2 cellular contexts compared by ENCODE assay signal in the genomic region with DNA sequence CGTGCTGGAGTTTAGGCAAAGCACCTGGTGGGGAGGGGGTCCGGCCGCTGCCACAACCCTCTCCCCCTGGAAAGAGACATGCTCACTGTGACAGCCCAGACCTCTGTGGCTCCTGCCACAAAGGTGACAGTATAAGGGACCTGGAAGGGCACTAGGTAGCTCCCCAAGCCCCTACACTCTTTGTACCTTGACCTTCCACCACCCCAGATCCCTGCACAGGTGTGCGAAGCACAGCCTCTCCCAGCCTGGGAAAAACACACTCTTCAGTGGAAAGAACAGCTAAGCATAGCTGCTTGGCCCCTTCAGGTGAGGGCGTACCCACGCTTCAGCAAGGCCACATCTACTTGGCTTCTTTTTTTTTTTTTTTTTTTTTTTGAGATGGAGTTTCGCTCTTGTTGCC.
TF ChIP-seq lines count a peak whose summit lies in the region.

No MANE protein-coding gene starts in this region.

TF ChIP-seq in A549, 52 proteins besides CTCF, POLR2A, EP300 and RAD21:
- TF ChIP-seq, protein P1, sequence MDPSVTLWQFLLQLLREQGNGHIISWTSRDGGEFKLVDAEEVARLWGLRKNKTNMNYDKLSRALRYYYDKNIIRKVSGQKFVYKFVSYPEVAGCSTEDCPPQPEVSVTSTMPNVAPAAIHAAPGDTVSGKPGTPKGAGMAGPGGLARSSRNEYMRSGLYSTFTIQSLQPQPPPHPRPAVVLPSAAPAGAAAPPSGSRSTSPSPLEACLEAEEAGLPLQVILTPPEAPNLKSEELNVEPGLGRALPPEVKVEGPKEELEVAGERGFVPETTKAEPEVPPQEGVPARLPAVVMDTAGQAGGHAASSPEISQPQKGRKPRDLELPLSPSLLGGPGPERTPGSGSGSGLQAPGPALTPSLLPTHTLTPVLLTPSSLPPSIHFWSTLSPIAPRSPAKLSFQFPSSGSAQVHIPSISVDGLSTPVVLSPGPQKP (IDR thresholded peaks at IDR 0.05; ENCODE audit: low read depth, low read length), result no peak
- TF ChIP-seq, protein P2, sequence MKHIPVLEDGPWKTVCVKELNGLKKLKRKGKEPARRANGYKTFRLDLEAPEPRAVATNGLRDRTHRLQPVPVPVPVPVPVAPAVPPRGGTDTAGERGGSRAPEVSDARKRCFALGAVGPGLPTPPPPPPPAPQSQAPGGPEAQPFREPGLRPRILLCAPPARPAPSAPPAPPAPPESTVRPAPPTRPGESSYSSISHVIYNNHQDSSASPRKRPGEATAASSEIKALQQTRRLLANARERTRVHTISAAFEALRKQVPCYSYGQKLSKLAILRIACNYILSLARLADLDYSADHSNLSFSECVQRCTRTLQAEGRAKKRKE (CRISPR knock-in tag; IDR thresholded peaks at IDR 0.05; ENCODE audit: low read depth), result no peak
- TF ChIP-seq EHF (CRISPR knock-in tag; IDR thresholded peaks at IDR 0.05), result no peak
- no peak for TF ChIP-seq CEBPB (IDR thresholded peaks at IDR 0.05)
- no peak for TF ChIP-seq ZSCAN20 (CRISPR knock-in tag; IDR thresholded peaks at IDR 0.05)
- TF ChIP-seq, protein P3, sequence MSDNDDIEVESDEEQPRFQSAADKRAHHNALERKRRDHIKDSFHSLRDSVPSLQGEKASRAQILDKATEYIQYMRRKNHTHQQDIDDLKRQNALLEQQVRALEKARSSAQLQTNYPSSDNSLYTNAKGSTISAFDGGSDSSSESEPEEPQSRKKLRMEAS (IDR thresholded peaks at IDR 0.05), result no peak
- TF ChIP-seq HEYL (CRISPR knock-in tag; IDR thresholded peaks at IDR 0.05), result no peak
- TF ChIP-seq TFCP2L1 (CRISPR knock-in tag; IDR thresholded peaks at IDR 0.05), result no peak
- no peak for TF ChIP-seq RARB (CRISPR knock-in tag; IDR thresholded peaks at IDR 0.05)
- TF ChIP-seq HOXA7 (CRISPR knock-in tag; IDR thresholded peaks at IDR 0.05), result no peak
- no peak for TF ChIP-seq CHD4 (IDR thresholded peaks at IDR 0.05; ENCODE audit: borderline replicate concordance)
- TF ChIP-seq JUN (IDR thresholded peaks at IDR 0.05), result no peak
- TF ChIP-seq NPAS2 (CRISPR knock-in tag; IDR thresholded peaks at IDR 0.05; ENCODE audit: borderline replicate concordance), result no peak
- no peak for TF ChIP-seq CBX2 (IDR thresholded peaks at IDR 0.05; ENCODE audit: borderline replicate concordance, low read depth)

TF ChIP-seq in HepG2, 621 proteins besides CTCF, POLR2A, EP300 and RAD21:
- TF ChIP-seq, protein P4, sequence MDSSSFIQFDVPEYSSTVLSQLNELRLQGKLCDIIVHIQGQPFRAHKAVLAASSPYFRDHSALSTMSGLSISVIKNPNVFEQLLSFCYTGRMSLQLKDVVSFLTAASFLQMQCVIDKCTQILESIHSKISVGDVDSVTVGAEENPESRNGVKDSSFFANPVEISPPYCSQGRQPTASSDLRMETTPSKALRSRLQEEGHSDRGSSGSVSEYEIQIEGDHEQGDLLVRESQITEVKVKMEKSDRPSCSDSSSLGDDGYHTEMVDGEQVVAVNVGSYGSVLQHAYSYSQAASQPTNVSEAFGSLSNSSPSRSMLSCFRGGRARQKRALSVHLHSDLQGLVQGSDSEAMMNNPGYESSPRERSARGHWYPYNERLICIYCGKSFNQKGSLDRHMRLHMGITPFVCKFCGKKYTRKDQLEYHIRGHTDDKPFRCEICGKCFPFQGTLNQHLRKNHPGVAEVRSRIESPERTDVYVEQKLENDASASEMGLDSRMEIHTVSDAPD (CRISPR knock-in tag; IDR thresholded peaks at IDR 0.05), result no peak
- TF ChIP-seq SP140L (CRISPR knock-in tag; IDR thresholded peaks at IDR 0.05; ENCODE audit: borderline replicate concordance), result no peak
- TF ChIP-seq ZNF101 (CRISPR knock-in tag; IDR thresholded peaks at IDR 0.05; ENCODE audit: borderline replicate concordance, low read depth), result no peak
